25 cellular contexts compared by ENCODE assay signal in the genomic region with DNA sequence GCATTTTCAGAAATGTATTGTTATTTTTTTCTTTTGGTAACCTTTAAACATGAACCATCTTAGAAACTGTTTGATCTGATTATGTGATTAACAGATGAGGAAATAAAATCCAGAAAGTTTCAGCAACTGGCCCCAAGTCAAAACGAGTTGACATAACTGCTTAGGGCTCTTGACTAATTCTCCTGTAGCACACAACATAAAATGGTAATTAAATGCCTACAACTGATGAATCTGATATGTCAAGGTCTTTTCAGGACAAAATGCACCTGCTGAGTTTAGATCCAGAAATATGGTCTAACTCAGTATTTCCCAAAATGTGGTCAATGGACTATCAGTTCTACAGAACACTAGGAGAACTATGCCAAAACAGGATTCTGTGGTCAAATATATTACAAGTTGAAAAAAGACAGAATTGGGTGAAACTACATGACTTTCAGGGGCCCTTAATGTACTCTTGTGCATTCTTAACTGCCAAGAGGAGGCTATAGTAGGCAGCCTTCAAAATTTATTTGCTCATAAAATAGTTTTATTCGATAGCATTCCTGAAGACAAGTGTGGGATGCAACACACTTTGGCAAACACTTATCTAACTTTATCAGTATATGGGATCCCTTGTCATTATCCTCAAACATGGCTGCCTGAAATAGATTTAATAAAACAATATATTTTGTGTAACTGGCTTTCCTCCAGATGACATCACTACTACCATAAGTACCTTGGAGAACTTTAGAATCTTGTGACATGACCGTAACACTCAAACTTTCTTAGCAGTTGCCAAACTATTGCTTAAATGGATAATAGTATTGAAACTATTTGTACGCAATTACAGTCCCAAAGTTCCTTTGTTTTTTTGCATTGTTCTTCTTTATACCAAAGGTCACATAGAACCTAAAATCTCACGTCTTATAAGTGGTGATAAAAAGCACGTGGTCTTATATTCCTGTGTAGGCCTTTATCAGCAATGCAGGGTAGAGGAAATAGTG. TPM values are rescaled to one million over a fixed set of nuclear protein-coding genes. Genes with fewer than 3 reads are reported as not detected.
"Had no signal": no experiment of that assay in that cellular context is flagged by ENCODE, and none has a peak within 500 bp of the region (broad histone marks: within the 10 kb centered on the region; RNA-seq: fewer than 3 reads in every experiment).

No MANE protein-coding gene starts in this region.

- ATAC-seq: activated CD8-positive, alpha-beta T cell treated with anti-CD3 and anti-CD28 coated beads, Interleukin-2, amount 10 ng/mL, durations not matched to agents 7 days and 5 days; body of pancreas; T-helper 17 cell; WTC11 had no signal

- H3K27me3 ChIP-seq: adrenal gland, ascending aorta, body of pancreas, Peyer's patch had no signal

- H3K4me3 ChIP-seq: adrenal gland, ascending aorta, body of pancreas, Peyer's patch had no signal

- H3K36me3 ChIP-seq: adrenal gland, ascending aorta, Peyer's patch had no signal

- H3K9me3 ChIP-seq: adrenal gland, ascending aorta, body of pancreas, Peyer's patch had no signal

- DNase-seq: activated CD4-positive, alpha-beta T cell treated with anti-CD3 and anti-CD28 coated beads for 48 hours; activated CD4-positive, alpha-beta T cell treated with anti-CD3 and anti-CD28 coated beads, Interleukin-2, amount 50 U/mL, for 4 hours; activated CD4-positive, CD25-positive, alpha-beta regulatory T cell treated with anti-CD3 and anti-CD28 coated beads, Interleukin-2, amount 50 U/mL, for 72 hours; activated CD8-positive, alpha-beta memory T cell treated with anti-CD3 and anti-CD28 coated beads, Interleukin-2, amount 50 U/mL, for 48 hours; activated CD8-positive, alpha-beta T cell treated with anti-CD3 and anti-CD28 coated beads, Interleukin-2, amount 10 ng/mL, durations not matched to agents 7 days and 5 days; activated naive CD4-positive, alpha-beta T cell treated with anti-CD3 and anti-CD28 coated beads, Interleukin-2, amount 50 U/mL, for 16 hours; activated naive CD8-positive, alpha-beta T cell treated with anti-CD3 and anti-CD28 coated beads, Interleukin-2, amount 10 ng/mL, durations not matched to agents 7 days and 5 days; activated T-cell treated with anti-CD3 and anti-CD28 coated beads, Interleukin-2, amount 50 U/mL, for 1 hour; body of pancreas; NCI-H1092; NCI-H1417; NCI-H1930; NCI-H345; NCI-H510A; NCI-H526 treated with DMSO at 0.1 percent for 48 hours; Peyer's patch; SHP77 treated with DMSO at 0.1 percent for 48 hours; T-helper 17 cell; T-helper 9 cell had no signal

- H3K27ac ChIP-seq: adrenal gland, ascending aorta, body of pancreas, KMS-11, Peyer's patch, RWPE1 had no signal

- FAIRE-seq: bronchial epithelial cell had no signal

- H3K4me1 ChIP-seq: adrenal gland, ascending aorta, body of pancreas, Peyer's patch had no signal

- H3K4me2 ChIP-seq: KMS-11 had no signal

- H3K9ac ChIP-seq: KMS-11 had no signal

RNA-seq across cellular contexts. Expression of a gene that starts 59.4 kb away (rescaled TPM):
- total RNA-seq: activated CD8-positive, alpha-beta T cell treated with anti-CD3 and anti-CD28 coated beads, Interleukin-2, amount 10 ng/mL, durations not matched to agents 7 days and 5 days had no signal
